1 cellular context compared by ENCODE assay signal in genomic region chr16:72537684-72538083, GRCh38.
TF ChIP-seq lines count a peak whose summit lies in the region.

No MANE protein-coding gene starts in this region.

TF ChIP-seq in IMR-90, 13 proteins besides CTCF, POLR2A, EP300 and RAD21 (continued from another document):
- TF ChIP-seq ELK1 (IDR thresholded peaks at IDR 0.05; ENCODE audit: borderline replicate concordance, low read depth, low read length) (no peak), RFX5 (IDR thresholded peaks at IDR 0.05; ENCODE audit: low read depth, low read length) (no peak), NFE2L2 (IDR thresholded peaks at IDR 0.05; ENCODE audit: low read depth, low read length) (no peak), FOS (IDR thresholded peaks at IDR 0.05; ENCODE audit: low read depth, low read length) (no peak), CHD1 (IDR thresholded peaks at IDR 0.05; ENCODE audit: low read depth, low read length) (no peak), SMC3 (IDR thresholded peaks at IDR 0.05; ENCODE audit: low read depth, low read length) (no peak), RCOR1 (IDR thresholded peaks at IDR 0.05; ENCODE audit: insufficient replicate concordance, low read length) (no peak), BHLHE40 (IDR thresholded peaks at IDR 0.05; ENCODE audit: low read depth, low read length) (no peak), CEBPB (IDR thresholded peaks at IDR 0.05; ENCODE audit: low read depth, low read length) (no peak), MAZ (IDR thresholded peaks at IDR 0.05; ENCODE audit: borderline replicate concordance, low read depth, low read length) (no peak), USF2 (IDR thresholded peaks at IDR 0.05; ENCODE audit: low read depth, low read length) (no peak), MXI1 (IDR thresholded peaks at IDR 0.05; ENCODE audit: borderline replicate concordance, low read depth, low read length) (no peak)
